ENCODE assay signal across 8 cellular contexts in the genomic region with DNA sequence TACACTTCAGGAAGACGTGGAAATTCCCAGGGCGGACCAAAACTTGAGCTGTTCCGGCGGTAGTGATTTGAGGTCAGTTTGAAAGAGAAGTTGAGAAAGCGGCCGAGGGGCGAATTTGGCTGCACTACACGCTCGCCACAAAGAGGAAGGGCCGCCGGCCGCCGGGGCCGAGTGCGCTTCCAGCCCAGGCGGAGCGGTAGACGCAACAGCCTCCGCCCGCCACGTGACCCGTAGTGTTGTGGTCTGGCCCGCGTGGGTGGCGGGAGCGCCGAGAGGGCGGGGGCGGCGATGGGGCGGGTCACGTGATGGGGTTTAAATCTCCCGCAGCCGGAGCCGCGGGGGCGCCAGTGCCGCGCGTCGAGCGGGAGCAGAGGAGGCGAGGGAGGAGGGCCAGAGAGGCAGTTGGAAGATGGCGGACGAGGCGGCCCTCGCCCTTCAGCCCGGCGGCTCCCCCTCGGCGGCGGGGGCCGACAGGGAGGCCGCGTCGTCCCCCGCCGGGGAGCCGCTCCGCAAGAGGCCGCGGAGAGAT. TPM values are rescaled to one million over a fixed set of nuclear protein-coding genes. Genes with fewer than 3 reads are reported as not detected.
DNase-seq lines count a peak whose midpoint lies in the region; ATAC-seq and TF ChIP-seq lines count a peak whose summit lies in the region.

A gene (plus strand): TSS at position 344 of the 529 bp plus-strand sequence. CDS start 66 bp downstream, at position 410.

- peaks cover 29% of the 10 kb centered on the region for H3K4me1 Mint-ChIP-seq in activated T-cell treated with anti-CD3 and anti-CD28 coated beads, Interleukin-2, amount 50 U/mL, for 4 hours (ENCODE audit: low read depth)

- TF ChIP-seq CTCF in PC-9 (conservative IDR thresholded peaks at IDR 0.05), result no peak

- no peaks in the 10 kb centered on the region for H3K27me3 Mint-ChIP-seq in activated T-cell treated with anti-CD3 and anti-CD28 coated beads, Interleukin-2, amount 50 U/mL, for 4 hours (ENCODE audit: low read depth)

- WGBS in esophagus, 2 donors, result 0 to 1% methylated on average over 58 to 62 of the region's 62 CpGs

- peak within 1 kb of the TSS; percentile 65 for H3K9ac ChIP-seq in muscle layer of colon (ENCODE audit: low read length)

- CTCF ChIA-PET in PC-9 (lab: Charles Lee), result interaction anchor here (0.6 to 1.0 kb wide), 3 partner anchors 29 to 329 kb away, joined by 4 to 11 read pairs (median 6); no protein-coding TSS in a partner anchor

- in situ Hi-C loops in KBM-7 (cut with MboI; ENCODE audit: low pct_unique_long_range_greater_than_20kb, low sequenced_read_pairs), result no loop called here

- POLR2A ChIA-PET in PC-9 (lab: Charles Lee; ENCODE audit: unreplicated experiment), result interaction anchor here (0.6 to 0.7 kb wide), 5 partner anchors 110 to 444 kb away, joined by 4 to 9 read pairs (median 7); no protein-coding TSS in a partner anchor

- H3K27ac ChIP-seq in PC-9, result peak within 1 kb of the TSS; percentile 63
- peak within 1 kb of the TSS; percentile 96 to 97 for H3K27ac ChIP-seq in esophagus (ENCODE audit: low read depth in 2 of 2, low read length in 1 of 2)
- peak within 1 kb of the TSS; percentile 93 for H3K27ac ChIP-seq in muscle layer of colon (ENCODE audit: low read depth, low read length)

- H2AFZ ChIP-seq in PC-9, result peak within 1 kb of the TSS; percentile 92

- H3K4me3 Mint-ChIP-seq in activated T-cell treated with anti-CD3 and anti-CD28 coated beads, Interleukin-2, amount 50 U/mL, for 4 hours, result peak within 1 kb of the TSS; percentile 94

- no TSS peak for BruUV-seq in PC-9 (replicated peaks; lab: Mats Ljungman, UMichigan)

- H3K27me3 ChIP-seq in PC-9 (ENCODE audit: insufficient read depth, low read depth) (no peaks in the 10 kb centered on the region), esophagus (ENCODE audit: control insufficient read depth in 1 of 2, insufficient read depth in 2 of 2, low read length in 2 of 2) (no peaks in the 10 kb centered on the region), muscle layer of colon (ENCODE audit: control insufficient read depth in 1 of 2, insufficient read depth in 2 of 2, low read length in 2 of 2) (no peaks in the 10 kb centered on the region)

- peaks cover 15% of the 10 kb centered on the region; the same call in 1 of the 2 replicates for H3F3A ChIP-seq in PC-9 (ENCODE audit: insufficient read depth, low read depth)

- H3K4me3 ChIP-seq in PC-9 (peak within 1 kb of the TSS; percentile 70), esophagus (ENCODE audit: low read depth in 1 of 2, low read length in 2 of 2) (peak within 1 kb of the TSS; percentile 71 to 85), muscle layer of colon (ENCODE audit: low read depth in 1 of 2, low read length in 2 of 2) (peak within 1 kb of the TSS; percentile 62 to 86)

- ATAC-seq in GM21723 (IDR thresholded peaks at IDR 0.05; ENCODE audit: unreplicated experiment), result peak; percentile 86
- peak; percentile 77 to 80 for ATAC-seq in activated T-cell treated with anti-CD3 and anti-CD28 coated beads, Interleukin-2, amount 50 U/mL, for 4 hours

- H3K9me3 ChIP-seq in PC-9 (ENCODE audit: insufficient read depth, low read depth), result no peaks in the 10 kb centered on the region
- no peaks in the 10 kb centered on the region for H3K9me3 ChIP-seq in esophagus (ENCODE audit: control insufficient read depth in 2 of 2, insufficient read depth in 1 of 2, low read depth in 1 of 2, low read length in 1 of 2)
- no peaks in the 10 kb centered on the region for H3K9me3 ChIP-seq in muscle layer of colon (ENCODE audit: low read length)

- peaks cover 38% of the 10 kb centered on the region for H3K79me2 ChIP-seq in PC-9 (ENCODE audit: low read depth)

- H3K4me1 ChIP-seq in PC-9 (replicated peaks; ENCODE audit: insufficient read depth), result peaks cover 17% of the 10 kb centered on the region
- no peaks in the 10 kb centered on the region for H3K4me1 ChIP-seq in esophagus (ENCODE audit: control insufficient read depth in 2 of 2, insufficient read depth in 2 of 2, low read length in 1 of 2)
- H3K4me1 ChIP-seq in muscle layer of colon (ENCODE audit: insufficient read depth, low read length), result peaks cover 19% of the 10 kb centered on the region

- no peaks in the 10 kb centered on the region for H3K9me2 ChIP-seq in PC-9 (ENCODE audit: insufficient read depth)

- H3K9me3 Mint-ChIP-seq in activated T-cell treated with anti-CD3 and anti-CD28 coated beads, Interleukin-2, amount 50 U/mL, for 4 hours, result no peaks in the 10 kb centered on the region

- H3K36me3 ChIP-seq in PC-9 (ENCODE audit: low read depth) (peaks cover 25% of the 10 kb centered on the region), esophagus (ENCODE audit: control insufficient read depth in 2 of 2, insufficient read depth in 2 of 2, low read length in 1 of 2) (peaks cover 0 to 5% of the 10 kb centered on the region in 2 donors), muscle layer of colon (ENCODE audit: insufficient read depth, low read length) (peaks cover 26% of the 10 kb centered on the region)

- peaks cover 14% of the 10 kb centered on the region for H3K36me3 Mint-ChIP-seq in activated T-cell treated with anti-CD3 and anti-CD28 coated beads, Interleukin-2, amount 50 U/mL, for 4 hours (ENCODE audit: insufficient read depth)

- H4K20me1 ChIP-seq in PC-9 (ENCODE audit: insufficient read depth), result no peaks in the 10 kb centered on the region; the same call in 1 of the 2 replicates

- H3K4me2 ChIP-seq in PC-9, result peak within 1 kb of the TSS; percentile 80

- intact Hi-C loops in PC-9 (cut with micrococcal nuclease; ENCODE audit: unreplicated experiment), result no loop called here

- DNase-seq in DMS79 (lab: John Stamatoyannopoulos, UW) (peak; percentile 55), KBM-7 (peak; percentile 91), PC-9 (peak; percentile 75 to 98)
- DNase-seq in activated T-cell treated with anti-CD3 and anti-CD28 coated beads, Interleukin-2, amount 50 U/mL, for 4 hours, result peak; percentile 96
- DNase-seq in stimulated activated CD8-positive, alpha-beta memory T cell treated with anti-CD3 and anti-CD28 coated beads, Interleukin-7, amount 100 ng/mL, for 1 hour (ENCODE audit: low read depth in 2 of 2), result peak; percentile 93 to 94

RNA-seq across cellular contexts. Expression of the gene that starts here (rescaled TPM):
- total RNA-seq in PC-9 (2021), result 15.8 and 17.2 TPM in 2 replicates
- 10 to 100 TPM; 14.8 to 17.3 (median 15.2) TPM for total RNA-seq in activated T-cell treated with anti-CD3 and anti-CD28 coated beads, Interleukin-2, amount 50 U/mL, for 4 hours
- 1 to 10 TPM; 5.6 to 6.5 TPM for polyA plus RNA-seq in esophagus

Comparison
In these comparisons a context has a peak if more than half of its experiments do, and no peak if none do; other contexts are left out.
1. Peak in every context shown above with its lines: DNase-seq, ATAC-seq, H3K4me3 ChIP-seq and H3K27ac ChIP-seq.